Comparison of ENCODE assay signal across 15 cellular contexts in genomic region chr4:17109126-17109525, GRCh38.
DNase-seq lines count a peak whose midpoint lies in the region; ATAC-seq, FAIRE-seq and TF ChIP-seq lines count a peak whose summit lies in the region.
"Had no signal": no experiment of that assay in that cellular context is flagged by ENCODE, and none has a peak within 500 bp of the region (broad histone marks: within the 10 kb centered on the region; RNA-seq: fewer than 3 reads in every experiment).

No MANE protein-coding gene starts in this region.

- H3K27ac ChIP-seq in astrocyte (ENCODE audit: low read depth, low read length): no peak overlapping the region
- no peak overlapping the region for H3K27ac ChIP-seq in neural progenitor cell
- H3K27ac ChIP-seq: BLaER1 had no signal

- H2AFZ ChIP-seq in astrocyte (ENCODE audit: low read depth, low read length) (no peak overlapping the region), neural progenitor cell (replicated peaks) (no peak overlapping the region)

- H3K4me1 ChIP-seq in astrocyte (ENCODE audit: insufficient read depth, low read length) (no peaks in the 10 kb centered on the region), neural progenitor cell (no peaks in the 10 kb centered on the region)
- H3K4me1 ChIP-seq: BLaER1, Caco-2 had no signal

- H3K9me3 ChIP-seq in astrocyte (ENCODE audit: insufficient read depth, low read depth, low read length): no peaks in the 10 kb centered on the region
- no peaks in the 10 kb centered on the region for H3K9me3 ChIP-seq in neural progenitor cell (ENCODE audit: low read depth)
- H3K9me3 ChIP-seq: BLaER1, Caco-2 had no signal

- no peak overlapping the region for H3K4me3 ChIP-seq in astrocyte (ENCODE audit: insufficient read depth, low read depth, low read length)
- H3K4me3 ChIP-seq in neural progenitor cell: no peak overlapping the region
- H3K4me3 ChIP-seq: BLaER1 had no signal

- TF ChIP-seq CTCF in astrocyte (IDR thresholded peaks at IDR 0.05; ENCODE audit: insufficient read depth, low read depth, low read length): no peak
- TF ChIP-seq CTCF in neural progenitor cell (IDR thresholded peaks at IDR 0.05): no peak

- intact Hi-C loops in activated CD4-positive, alpha-beta T cell treated with anti-CD3 and anti-CD28 coated beads, Interleukin-2, amount 10 ng/mL, durations not matched to agents 24 days and 14 days (cut with micrococcal nuclease): no loop called here

- ATAC-seq in GM21390 (IDR thresholded peaks at IDR 0.05; ENCODE audit: unreplicated experiment): no peak

- no peaks in the 10 kb centered on the region for H3K27me3 Mint-ChIP-seq in astrocyte (ENCODE audit: low read depth, unreplicated experiment)
- H3K27me3 Mint-ChIP-seq in neural progenitor cell (ENCODE audit: insufficient read depth, low read depth): peaks cover 3% of the 10 kb centered on the region
- no peaks in the 10 kb centered on the region for H3K27me3 Mint-ChIP-seq in activated CD4-positive, alpha-beta T cell treated with anti-CD3 and anti-CD28 coated beads, Interleukin-2, amount 10 ng/mL, durations not matched to agents 24 days and 14 days
- H3K27me3 Mint-ChIP-seq: CD8-positive, alpha-beta memory T cell had no signal

- H3K4me2 ChIP-seq in astrocyte (ENCODE audit: low read length): no peak overlapping the region
- H3K4me2 ChIP-seq in neural progenitor cell: no peak overlapping the region
- H3K4me2 ChIP-seq: BLaER1 had no signal

- peak; percentile 86 for FAIRE-seq in astrocyte (lab: Jason Lieb, UNC)
- FAIRE-seq: A204.1 had no signal

- H3K36me3 ChIP-seq in astrocyte (ENCODE audit: insufficient read depth, low read length) (no peaks in the 10 kb centered on the region), neural progenitor cell (no peaks in the 10 kb centered on the region)
- H3K36me3 ChIP-seq: BLaER1 had no signal

- H3K36me3 Mint-ChIP-seq in astrocyte (ENCODE audit: low read depth, unreplicated experiment) (no peaks in the 10 kb centered on the region), neural progenitor cell (no peaks in the 10 kb centered on the region)
- no peaks in the 10 kb centered on the region for H3K36me3 Mint-ChIP-seq in activated CD4-positive, alpha-beta T cell treated with anti-CD3 and anti-CD28 coated beads, Interleukin-2, amount 10 ng/mL, durations not matched to agents 24 days and 14 days (ENCODE audit: low read depth)
- H3K36me3 Mint-ChIP-seq: CD8-positive, alpha-beta memory T cell had no signal

- H3K4me1 Mint-ChIP-seq in astrocyte (ENCODE audit: low read depth, unreplicated experiment) (no peaks in the 10 kb centered on the region), neural progenitor cell (peaks cover 7% of the 10 kb centered on the region)
- H3K4me1 Mint-ChIP-seq in activated CD4-positive, alpha-beta T cell treated with anti-CD3 and anti-CD28 coated beads, Interleukin-2, amount 10 ng/mL, durations not matched to agents 24 days and 14 days: peaks cover 2% of the 10 kb centered on the region
- H3K4me1 Mint-ChIP-seq: CD8-positive, alpha-beta memory T cell had no signal

- H3K9me3 Mint-ChIP-seq in astrocyte (ENCODE audit: unreplicated experiment) (peaks cover 2% of the 10 kb centered on the region), neural progenitor cell (peaks cover 5% of the 10 kb centered on the region)
- H3K9me3 Mint-ChIP-seq in activated CD4-positive, alpha-beta T cell treated with anti-CD3 and anti-CD28 coated beads, Interleukin-2, amount 10 ng/mL, durations not matched to agents 24 days and 14 days: no peaks in the 10 kb centered on the region

- DNase-seq in EH (ENCODE audit: low read depth) (peak; percentile 60), astrocyte (ENCODE audit: low read depth) (no peak), fibroblast of peridontal ligament (ENCODE audit: extremely low read depth) (peak; percentile 84), neural progenitor cell (ENCODE audit: low spot score) (no peak)
- no peak for DNase-seq in activated CD4-positive, alpha-beta T cell treated with anti-CD3 and anti-CD28 coated beads for 1 hour
- no peak for DNase-seq in activated CD4-positive, alpha-beta T cell treated with anti-CD3 and anti-CD28 coated beads, Interleukin-2, amount 10 ng/mL, durations not matched to agents 24 days and 14 days
- DNase-seq: AML-193; Caco-2; CD8-positive, alpha-beta memory T cell; DND-41; GF-D8; H7 had no signal

- no peaks in the 10 kb centered on the region for H3F3A ChIP-seq in neural progenitor cell (ENCODE audit: low read depth)

- no peaks in the 10 kb centered on the region for H4K20me1 ChIP-seq in astrocyte (ENCODE audit: insufficient read depth, low read length)
- H4K20me1 ChIP-seq in neural progenitor cell (ENCODE audit: low read depth): no peaks in the 10 kb centered on the region
- H4K20me1 ChIP-seq: BLaER1 had no signal

- H3K4me3 Mint-ChIP-seq in astrocyte (ENCODE audit: unreplicated experiment) (no peak overlapping the region), neural progenitor cell (no peak overlapping the region)
- no peak overlapping the region for H3K4me3 Mint-ChIP-seq in activated CD4-positive, alpha-beta T cell treated with anti-CD3 and anti-CD28 coated beads, Interleukin-2, amount 10 ng/mL, durations not matched to agents 24 days and 14 days
- H3K4me3 Mint-ChIP-seq: CD8-positive, alpha-beta memory T cell had no signal

- H3K27ac Mint-ChIP-seq in astrocyte (ENCODE audit: unreplicated experiment) (no peak overlapping the region), neural progenitor cell (no peak overlapping the region)
- H3K27ac Mint-ChIP-seq in activated CD4-positive, alpha-beta T cell treated with anti-CD3 and anti-CD28 coated beads, Interleukin-2, amount 10 ng/mL, durations not matched to agents 24 days and 14 days: no peak overlapping the region
- H3K27ac Mint-ChIP-seq: CD8-positive, alpha-beta memory T cell had no signal

- H3K79me2 ChIP-seq in astrocyte (ENCODE audit: insufficient read depth, low read length) (no peaks in the 10 kb centered on the region), neural progenitor cell (ENCODE audit: low read depth) (no peaks in the 10 kb centered on the region)

- H3K27me3 ChIP-seq in astrocyte (ENCODE audit: insufficient read depth, low read length): no peaks in the 10 kb centered on the region
- H3K27me3 ChIP-seq in neural progenitor cell: no peaks in the 10 kb centered on the region
- H3K27me3 ChIP-seq: BLaER1 had no signal

- H3K9ac ChIP-seq in astrocyte (ENCODE audit: low read length) (no peak overlapping the region), neural progenitor cell (no peak overlapping the region)
- H3K9ac ChIP-seq: BLaER1 had no signal

Comparison
In these comparisons a context has a peak if more than half of its experiments do, and no peak if none do; other contexts are left out.
1. DNase-seq: peak in EH (single experiment) and fibroblast of peridontal ligament (single experiment); none in astrocyte (single experiment), neural progenitor cell (single experiment), activated CD4-positive, alpha-beta T cell treated with anti-CD3 and anti-CD28 coated beads for 1 hour (single experiment) and activated CD4-positive, alpha-beta T cell treated with anti-CD3 and anti-CD28 coated beads, Interleukin-2, amount 10 ng/mL, durations not matched to agents 24 days and 14 days (single experiment).